2 cellular contexts compared by ENCODE assay signal in genomic region chr4:1393363-1393762, GRCh38. TPM values are rescaled to one million over a fixed set of nuclear protein-coding genes. Genes with fewer than 3 reads are reported as not detected.
"Had no signal": no experiment of that assay in that cellular context is flagged by ENCODE, and none has a peak within 500 bp of the region (broad histone marks: within the 10 kb centered on the region; RNA-seq: fewer than 3 reads in every experiment).

No MANE protein-coding gene starts in this region.

RNA-seq across cellular contexts. Expression of gene NKX1-1, which starts 12.9 kb away (rescaled TPM):
- total RNA-seq: G401, GM12878 had no signal
- polyA plus RNA-seq: GM12878 had no signal
